In genomic region chr15:80507638-80508316, GRCh38 we compare ENCODE assay signal across 17 cellular contexts.
A peak's percentile ranks its signal among the peaks of the same experiment; 100 is the strongest.
DNase-seq lines count a peak whose midpoint lies in the region; TF ChIP-seq lines count a peak whose summit lies in the region.
"Had no signal": no experiment of that assay in that cellular context is flagged by ENCODE, and none has a peak within 500 bp of the region (broad histone marks: within the 10 kb centered on the region; RNA-seq: fewer than 3 reads in every experiment).

No MANE protein-coding gene starts in this region.

- WGBS in sigmoid colon, 2 donors, result 81 to 83% methylated on average over 18 of the region's 18 CpGs

- no peaks in the 10 kb centered on the region for H3K27me3 ChIP-seq in adipocyte (replicated peaks; ENCODE audit: control insufficient read depth, insufficient read depth, low read length)
- H3K27me3 ChIP-seq in sigmoid colon, result no peaks in the 10 kb centered on the region

- in situ Hi-C loops in G401 (cut with HindIII; ENCODE audit: low sequenced_read_pairs), result no loop called here

- no peaks in the 10 kb centered on the region for H3K36me3 ChIP-seq in adipocyte (ENCODE audit: control insufficient read depth, insufficient read depth, low read length, severe bottlenecking)
- H3K36me3 ChIP-seq in sigmoid colon, result no peaks in the 10 kb centered on the region

- TF ChIP-seq CTCF in fibroblast of pulmonary artery (IDR thresholded peaks at IDR 0.05; ENCODE audit: low read length, missing control alignments) (no peak), sigmoid colon (IDR thresholded peaks at IDR 0.05) (no peak)

- H3K4me1 ChIP-seq in adipocyte (ENCODE audit: control insufficient read depth, insufficient read depth, low read length) (peaks cover 30% of the 10 kb centered on the region), sigmoid colon (peaks cover 0 to 19% (median 17%) of the 10 kb centered on the region in 4 donors)
- H3K4me1 ChIP-seq: Caco-2 had no signal

- H3K4me3 ChIP-seq in adipocyte (ENCODE audit: low read length), result peak overlapping the region; percentile 6
- no peak overlapping the region for H3K4me3 ChIP-seq in fibroblast of pulmonary artery (replicated peaks; ENCODE audit: low read depth, low read length)
- peak overlapping the region in 1 of 4 donors; percentile 4 for H3K4me3 ChIP-seq in sigmoid colon
- H3K4me3 ChIP-seq: coronary artery had no signal

- TF ChIP-seq POLR2A in sigmoid colon (IDR thresholded peaks at IDR 0.05), result no peak

- peak overlapping the region; percentile 61 for H3K9ac ChIP-seq in adipocyte (ENCODE audit: low read length)

- DNase-seq in GM03348 (ENCODE audit: low spot score) (peak; percentile 92), adipocyte (ENCODE audit: low read depth) (peak; percentile 88), fibroblast of pulmonary artery (ENCODE audit: low read depth) (peak; percentile 95), sigmoid colon (peak; percentile 77), NCI-H510A (lab: John Stamatoyannopoulos, UW) (no peak), Ammon's horn (ENCODE audit: low spot score) (no peak), G401 (ENCODE audit: low spot score) (no peak), hippocampal formation (lab: John Stamatoyannopoulos, UW) (no peak)
- DNase-seq: activated B cell treated with CpG ODN at 0.5 μM for 24 hours; activated CD8-positive, alpha-beta memory T cell treated with anti-CD3 and anti-CD28 coated beads, Interleukin-2, amount 50 U/mL, for 4 hours; Caco-2; naive B cell; NCI-H1417 treated with DMSO at 0.1 percent for 48 hours; NCI-H524; PC-3; stimulated activated naive CD8-positive, alpha-beta T cell treated with anti-CD3 and anti-CD28 coated beads, Interleukin-15, amount 100 ng/mL, for 72 hours had no signal

- intact Hi-C loops in sigmoid colon (cut with DNase I), result no loop called here

- no peak for TF ChIP-seq EP300 in sigmoid colon (IDR thresholded peaks at IDR 0.05)

- H3K9me3 ChIP-seq in adipocyte (ENCODE audit: control insufficient read depth, low read length) (peaks cover 17% of the 10 kb centered on the region), sigmoid colon (no peaks in the 10 kb centered on the region)
- H3K9me3 ChIP-seq: Caco-2 had no signal

- H3K27ac ChIP-seq in sigmoid colon, result peak overlapping the region; percentile 13 to 72 (median 60)
- H3K27ac ChIP-seq: coronary artery had no signal

Comparison
In these comparisons a context has a peak if more than half of its experiments do, and no peak if none do; other contexts are left out.
1. DNase-seq: peak in GM03348 (single experiment), adipocyte (single experiment), fibroblast of pulmonary artery (single experiment) and sigmoid colon (single experiment); none in NCI-H510A (single experiment), Ammon's horn (single experiment), G401 (single experiment) and hippocampal formation (0 of 2).